1 cellular context compared by ENCODE assay signal in genomic region chr19:4557186-4557970, GRCh38.
TF ChIP-seq lines count a peak whose summit lies in the region.

No MANE protein-coding gene starts in this region.

TF ChIP-seq in GM12878, 131 proteins besides CTCF, POLR2A, EP300 and RAD21:
- TF ChIP-seq SIX5 (IDR thresholded peaks at IDR 0.05; ENCODE audit: low read depth, low read length, severe bottlenecking) (no peak), SMAD5 (IDR thresholded peaks at IDR 0.05; ENCODE audit: low read depth) (no peak), NKRF (conservative IDR thresholded peaks at IDR 0.05) (no peak), ZBED1 (IDR thresholded peaks at IDR 0.05; ENCODE audit: borderline replicate concordance) (no peak), HDGF (IDR thresholded peaks at IDR 0.05) (no peak)
- TF ChIP-seq, protein P1, sequence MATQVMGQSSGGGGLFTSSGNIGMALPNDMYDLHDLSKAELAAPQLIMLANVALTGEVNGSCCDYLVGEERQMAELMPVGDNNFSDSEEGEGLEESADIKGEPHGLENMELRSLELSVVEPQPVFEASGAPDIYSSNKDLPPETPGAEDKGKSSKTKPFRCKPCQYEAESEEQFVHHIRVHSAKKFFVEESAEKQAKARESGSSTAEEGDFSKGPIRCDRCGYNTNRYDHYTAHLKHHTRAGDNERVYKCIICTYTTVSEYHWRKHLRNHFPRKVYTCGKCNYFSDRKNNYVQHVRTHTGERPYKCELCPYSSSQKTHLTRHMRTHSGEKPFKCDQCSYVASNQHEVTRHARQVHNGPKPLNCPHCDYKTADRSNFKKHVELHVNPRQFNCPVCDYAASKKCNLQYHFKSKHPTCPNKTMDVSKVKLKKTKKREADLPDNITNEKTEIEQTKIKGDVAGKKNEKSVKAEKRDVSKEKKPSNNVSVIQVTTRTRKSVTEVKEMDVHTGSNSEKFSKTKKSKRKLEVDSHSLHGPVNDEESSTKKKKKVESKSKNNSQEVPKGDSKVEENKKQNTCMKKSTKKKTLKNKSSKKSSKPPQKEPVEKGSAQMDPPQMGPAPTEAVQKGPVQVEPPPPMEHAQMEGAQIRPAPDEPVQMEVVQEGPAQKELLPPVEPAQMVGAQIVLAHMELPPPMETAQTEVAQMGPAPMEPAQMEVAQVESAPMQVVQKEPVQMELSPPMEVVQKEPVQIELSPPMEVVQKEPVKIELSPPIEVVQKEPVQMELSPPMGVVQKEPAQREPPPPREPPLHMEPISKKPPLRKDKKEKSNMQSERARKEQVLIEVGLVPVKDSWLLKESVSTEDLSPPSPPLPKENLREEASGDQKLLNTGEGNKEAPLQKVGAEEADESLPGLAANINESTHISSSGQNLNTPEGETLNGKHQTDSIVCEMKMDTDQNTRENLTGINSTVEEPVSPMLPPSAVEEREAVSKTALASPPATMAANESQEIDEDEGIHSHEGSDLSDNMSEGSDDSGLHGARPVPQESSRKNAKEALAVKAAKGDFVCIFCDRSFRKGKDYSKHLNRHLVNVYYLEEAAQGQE (IDR thresholded peaks at IDR 0.05; ENCODE audit: low read depth, low read length): no peak
- TF ChIP-seq, protein P2, sequence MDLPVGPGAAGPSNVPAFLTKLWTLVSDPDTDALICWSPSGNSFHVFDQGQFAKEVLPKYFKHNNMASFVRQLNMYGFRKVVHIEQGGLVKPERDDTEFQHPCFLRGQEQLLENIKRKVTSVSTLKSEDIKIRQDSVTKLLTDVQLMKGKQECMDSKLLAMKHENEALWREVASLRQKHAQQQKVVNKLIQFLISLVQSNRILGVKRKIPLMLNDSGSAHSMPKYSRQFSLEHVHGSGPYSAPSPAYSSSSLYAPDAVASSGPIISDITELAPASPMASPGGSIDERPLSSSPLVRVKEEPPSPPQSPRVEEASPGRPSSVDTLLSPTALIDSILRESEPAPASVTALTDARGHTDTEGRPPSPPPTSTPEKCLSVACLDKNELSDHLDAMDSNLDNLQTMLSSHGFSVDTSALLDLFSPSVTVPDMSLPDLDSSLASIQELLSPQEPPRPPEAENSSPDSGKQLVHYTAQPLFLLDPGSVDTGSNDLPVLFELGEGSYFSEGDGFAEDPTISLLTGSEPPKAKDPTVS (IDR thresholded peaks at IDR 0.05; ENCODE audit: low read depth, low read length): no peak
TF ChIP-seq in GM12878: peak in this region for 0.
